Comparison of ENCODE assay signal across 8 cellular contexts in the genomic region with DNA sequence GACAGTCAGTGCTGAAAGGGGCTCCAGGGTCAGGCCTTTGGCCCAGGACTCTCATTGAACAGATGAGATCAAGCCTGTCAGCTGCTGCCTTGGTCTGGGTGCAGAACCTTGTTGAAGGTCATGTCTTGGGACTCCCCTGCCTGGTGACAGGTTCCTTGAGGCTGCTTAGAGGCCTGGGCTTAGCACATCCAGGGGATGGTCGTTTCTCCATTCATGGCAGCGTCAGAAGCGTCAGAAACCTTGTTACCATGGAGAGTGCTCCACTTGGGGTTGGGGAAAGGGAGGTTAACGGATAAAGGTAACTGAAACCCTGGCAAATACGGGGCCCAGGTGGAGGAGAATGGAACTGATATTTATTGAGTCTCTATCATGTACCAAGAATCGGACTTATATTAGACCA. TPM values are rescaled to one million over a fixed set of nuclear protein-coding genes. Genes with fewer than 3 reads are reported as not detected.
DNase-seq lines count a peak whose midpoint lies in the region; ATAC-seq, FAIRE-seq and TF ChIP-seq lines count a peak whose summit lies in the region.

No MANE protein-coding gene starts in this region.

- POLR2A ChIA-PET in T-cell (lab: Charles Lee): interaction anchor here in 1 of 2 donors (1.4 kb wide), 1 partner anchor 9 kb away, joined by 5 read pairs; no protein-coding TSS in a partner anchor

- DNase-seq in GM12892 (ENCODE audit: insufficient read length) (no peak), T-cell (no peak), fibroblast of lung (ENCODE audit: low read depth in 2 of 2) (no peak), skeletal muscle cell (ENCODE audit: low read depth) (no peak), GM20000 (ENCODE audit: low spot score) (no peak), iPS-NIHi11 (ENCODE audit: low spot score) (no peak)

- H3K9me3 Mint-ChIP-seq in T-cell: no peaks in the 10 kb centered on the region

- H3K4me3 Mint-ChIP-seq in T-cell: peak overlapping the region; percentile 85 to 91 (median 90)

- CTCF ChIA-PET in T-cell (lab: Charles Lee): interaction anchor here in 1 of 2 donors (0.7 to 2.2 kb wide), 3 partner anchors 9 to 19 kb away, joined by 3 to 10 read pairs (median 4); partner anchors contain the start of genes ARPC5L, RPL35 and WDR38

- H3K79me2 ChIP-seq in fibroblast of lung (ENCODE audit: control insufficient read depth, insufficient read depth, low read length): peaks cover 71% of the 10 kb centered on the region

- H3K27ac ChIP-seq in fibroblast of lung (ENCODE audit: insufficient read depth, low read length): peak overlapping the region; percentile 88

- TF ChIP-seq CTCF in fibroblast of lung (conservative IDR thresholded peaks at IDR 0.05 in 1 of 2, IDR thresholded peaks at IDR 0.05 in 1 of 2; ENCODE audit: low read depth in 1 of 2, low read length in 2 of 2): no peak
- no peak for TF ChIP-seq CTCF in GM20000 (IDR thresholded peaks at IDR 0.05; ENCODE audit: extremely low read depth, missing control alignments)

- H3K4me1 ChIP-seq in fibroblast of lung (ENCODE audit: control insufficient read depth, extremely low read depth, insufficient read depth, low read length): peaks cover 16% of the 10 kb centered on the region

- H2AFZ ChIP-seq in fibroblast of lung (ENCODE audit: low read length): no peak overlapping the region

- peak overlapping the region; percentile 99 for H3K4me2 ChIP-seq in fibroblast of lung (ENCODE audit: extremely low read depth, insufficient read depth, low read length)

- H3K36me3 Mint-ChIP-seq in T-cell: peaks cover 24% of the 10 kb centered on the region

- H4K20me1 ChIP-seq in fibroblast of lung (ENCODE audit: control insufficient read depth, extremely low read depth, insufficient read depth, low read length): no peaks in the 10 kb centered on the region

- peak overlapping the region; percentile 94 for H3K9ac ChIP-seq in fibroblast of lung (ENCODE audit: insufficient read depth, low read length)

- FAIRE-seq in GM12892 (lab: Jason Lieb, UNC): peak; percentile 76

- TF ChIP-seq POLR2A in GM12892 (IDR thresholded peaks at IDR 0.05; ENCODE audit: low read depth, low read length): no peak

- peaks cover 59 to 67% (median 59%) of the 10 kb centered on the region in 3 donors for H3K4me1 Mint-ChIP-seq in T-cell

- H3K4me3 ChIP-seq in fibroblast of lung (replicated peaks in 1 of 4; ENCODE audit: control extremely low read depth in 1 of 4, insufficient read depth in 1 of 4, low read depth in 3 of 4, low read length in 4 of 4): peak overlapping the region; percentile 77 to 90 (median 87)
- H3K4me3 ChIP-seq in skeletal muscle cell (ENCODE audit: low read depth, low read length): peak overlapping the region; percentile 95

- H3K36me3 ChIP-seq in fibroblast of lung (ENCODE audit: control insufficient read depth, insufficient read depth, low read length): peaks cover 20% of the 10 kb centered on the region

- H3K27ac Mint-ChIP-seq in T-cell: peak overlapping the region; percentile 91 to 95

- no peaks in the 10 kb centered on the region for H3K27me3 ChIP-seq in fibroblast of lung (ENCODE audit: control insufficient read depth, insufficient read depth, low read length)

- no peaks in the 10 kb centered on the region for H3K27me3 Mint-ChIP-seq in T-cell

- no peak for ATAC-seq in T-cell (replicated peaks in 1 of 4)
- no peak for ATAC-seq in HG03196 (IDR thresholded peaks at IDR 0.05; ENCODE audit: unreplicated experiment)
- no peak for ATAC-seq in HG02840 (IDR thresholded peaks at IDR 0.05; ENCODE audit: low FRiP score, unreplicated experiment)

- no peaks in the 10 kb centered on the region for H3K9me3 ChIP-seq in fibroblast of lung (ENCODE audit: control insufficient read depth, insufficient read depth, low read depth, low read length)

RNA-seq across cellular contexts. Expression of gene ARPC5L, which starts 8.8 kb away (rescaled TPM):
- polyA plus RNA-seq in GM12892 (2012; ENCODE audit: missing spikeins): 79.6 TPM
- 10 to 100 TPM; 29.1 to 55.3 (median 35.9) TPM for total RNA-seq in T-cell
- total RNA-seq in fibroblast of lung: 11.0 and 13.2 TPM in 2 replicates
- 48.9 and 62.2 TPM in 2 replicates for polyA plus RNA-seq in fibroblast of lung
- 41.5 and 52.6 TPM in 2 replicates for polyA plus RNA-seq in fibroblast of lung (2012)
- 3.3 and 6.5 TPM in 2 replicates for polyA minus RNA-seq in fibroblast of lung (ENCODE audit: low replicate concordance)

RNA-seq across cellular contexts. Expression of gene RPL35, which starts 9.0 kb away (rescaled TPM):
- polyA plus RNA-seq in GM12892 (2012; ENCODE audit: missing spikeins): 7,172 TPM
- total RNA-seq in T-cell: 1,000 to 10,000 TPM; 1,564 to 1,845 (median 1,785) TPM
- total RNA-seq in fibroblast of lung: 1,957 and 2,451 TPM in 2 replicates
- 1,593 and 1,989 TPM in 2 replicates for polyA plus RNA-seq in fibroblast of lung
- 2,564 and 3,355 TPM in 2 replicates for polyA plus RNA-seq in fibroblast of lung (2012)
- 391 and 438 TPM in 2 replicates for polyA minus RNA-seq in fibroblast of lung (ENCODE audit: low replicate concordance)

RNA-seq across cellular contexts. Expression of gene WDR38, which starts 17.5 kb away (rescaled TPM):
- 0.34 TPM for polyA plus RNA-seq in GM12892 (2012; ENCODE audit: missing spikeins)
- total RNA-seq in T-cell (not detected), fibroblast of lung (not detected in 2 replicates)
- not detected in 2 replicates for polyA plus RNA-seq in fibroblast of lung
- polyA plus RNA-seq in fibroblast of lung (2012): not detected in 2 replicates
- polyA minus RNA-seq in fibroblast of lung (ENCODE audit: low replicate concordance): not detected in 2 replicates
